ENCODE assay signal across 18 cellular contexts in genomic region chr10:117271427-117271826, GRCh38. TPM values are rescaled to one million over a fixed set of nuclear protein-coding genes. Genes with fewer than 3 reads are reported as not detected.
DNase-seq lines count a peak whose midpoint lies in the region; ATAC-seq and TF ChIP-seq lines count a peak whose summit lies in the region.
"Had no signal": no experiment of that assay in that cellular context is flagged by ENCODE, and none has a peak within 500 bp of the region (broad histone marks: within the 10 kb centered on the region; RNA-seq: fewer than 3 reads in every experiment).

No MANE protein-coding gene starts in this region.

- DNase-seq in Daoy (ENCODE audit: low read depth) (peak; percentile 31), M059J (ENCODE audit: low read depth) (peak; percentile 47), brain microvascular endothelial cell (peak; percentile 6), kidney epithelial cell (ENCODE audit: low read depth) (peak; percentile 18), NCI-H69 (lab: John Stamatoyannopoulos, UW) (no peak)
- DNase-seq in activated T-cell treated with anti-CD3 and anti-CD28 coated beads, Interleukin-2, amount 50 U/mL, for 1 hour = no peak
- no peak for DNase-seq in central memory CD4-positive, alpha-beta T cell
- DNase-seq: activated naive CD8-positive, alpha-beta T cell treated with anti-CD3 and anti-CD28 coated beads for 36 hours; CD4-positive, alpha-beta T cell; DMS53; dorsolateral prefrontal cortex; left ventricle myocardium inferior; NCI-H1417 treated with DMSO at 0.1 percent for 48 hours; NCI-H2171; nucleus accumbens; right cardiac atrium had no signal

- ATAC-seq in GM19328 (IDR thresholded peaks at IDR 0.05; ENCODE audit: unreplicated experiment) = no peak
- ATAC-seq: right cardiac atrium had no signal

- no peak overlapping the region for H3K4me3 ChIP-seq in brain microvascular endothelial cell (ENCODE audit: low read depth, low read length)
- no peak overlapping the region for H3K4me3 ChIP-seq in kidney epithelial cell (ENCODE audit: low read depth, low read length)
- H3K4me3 ChIP-seq: dorsolateral prefrontal cortex, left ventricle myocardium inferior had no signal

- TF ChIP-seq CTCF in brain microvascular endothelial cell (IDR thresholded peaks at IDR 0.05; ENCODE audit: low read depth, low read length, missing control alignments) = no peak
- no peak for TF ChIP-seq CTCF in kidney epithelial cell (IDR thresholded peaks at IDR 0.05; ENCODE audit: insufficient read depth, low read length, poor library complexity, severe bottlenecking)

- no peaks in the 10 kb centered on the region for H3K27me3 ChIP-seq in brain microvascular endothelial cell (replicated peaks)
- H3K27me3 ChIP-seq in kidney epithelial cell (ENCODE audit: control insufficient read depth, insufficient read depth, low read length) = no peaks in the 10 kb centered on the region
- H3K27me3 ChIP-seq: dorsolateral prefrontal cortex had no signal

- H3K36me3 ChIP-seq in brain microvascular endothelial cell (replicated peaks) = no peaks in the 10 kb centered on the region
- no peaks in the 10 kb centered on the region for H3K36me3 ChIP-seq in kidney epithelial cell (ENCODE audit: control insufficient read depth, insufficient read depth, low read length)
- H3K36me3 ChIP-seq: left ventricle myocardium inferior had no signal

- in situ Hi-C loops in brain microvascular endothelial cell (cut with HindIII; ENCODE audit: low pct_ligation_motif_present, low sequenced_read_pairs) = no loop called here

- H3K27ac ChIP-seq in brain microvascular endothelial cell = no peak overlapping the region
- H3K27ac ChIP-seq: dorsolateral prefrontal cortex, left ventricle myocardium inferior had no signal

RNA-seq across cellular contexts. Expression of gene SLC18A2, which starts 30.5 kb away (rescaled TPM):
- not detected in 2 replicates for total RNA-seq in Daoy (2014; rRNA removed; shearing (Covaris generic))
- not detected in 2 replicates for total RNA-seq in M059J (2014; rRNA removed; shearing (Covaris generic))
- 0.75 and 1.5 TPM in 2 replicates for total RNA-seq in kidney epithelial cell
- total RNA-seq: activated naive CD8-positive, alpha-beta T cell treated with anti-CD3 and anti-CD28 coated beads for 36 hours; glomerular endothelial cell had no signal

Comparison
In these comparisons a context has a peak if more than half of its experiments do, and no peak if none do; other contexts are left out.
1. DNase-seq: peak in Daoy (single experiment), M059J (single experiment), brain microvascular endothelial cell (single experiment) and kidney epithelial cell (single experiment); none in activated T-cell treated with anti-CD3 and anti-CD28 coated beads, Interleukin-2, amount 50 U/mL, for 1 hour (single experiment), central memory CD4-positive, alpha-beta T cell (single experiment) and NCI-H69 (single experiment).